In genomic region chr4:111296466-111296865, GRCh38 we compare ENCODE assay signal across 1 cellular context.
TF ChIP-seq lines count a peak whose summit lies in the region.

No MANE protein-coding gene starts in this region.

TF ChIP-seq in SK-N-SH treated with all-trans-retinoic acid at 6 μM for 48 hours, 23 proteins besides CTCF, POLR2A, EP300 and RAD21 (continued from another document):
- TF ChIP-seq PATZ1 (CRISPR knock-in tag; IDR thresholded peaks at IDR 0.05; ENCODE audit: borderline replicate concordance) (no peak), ZFP3 (CRISPR knock-in tag; IDR thresholded peaks at IDR 0.05) (no peak)
- TF ChIP-seq, protein P1, sequence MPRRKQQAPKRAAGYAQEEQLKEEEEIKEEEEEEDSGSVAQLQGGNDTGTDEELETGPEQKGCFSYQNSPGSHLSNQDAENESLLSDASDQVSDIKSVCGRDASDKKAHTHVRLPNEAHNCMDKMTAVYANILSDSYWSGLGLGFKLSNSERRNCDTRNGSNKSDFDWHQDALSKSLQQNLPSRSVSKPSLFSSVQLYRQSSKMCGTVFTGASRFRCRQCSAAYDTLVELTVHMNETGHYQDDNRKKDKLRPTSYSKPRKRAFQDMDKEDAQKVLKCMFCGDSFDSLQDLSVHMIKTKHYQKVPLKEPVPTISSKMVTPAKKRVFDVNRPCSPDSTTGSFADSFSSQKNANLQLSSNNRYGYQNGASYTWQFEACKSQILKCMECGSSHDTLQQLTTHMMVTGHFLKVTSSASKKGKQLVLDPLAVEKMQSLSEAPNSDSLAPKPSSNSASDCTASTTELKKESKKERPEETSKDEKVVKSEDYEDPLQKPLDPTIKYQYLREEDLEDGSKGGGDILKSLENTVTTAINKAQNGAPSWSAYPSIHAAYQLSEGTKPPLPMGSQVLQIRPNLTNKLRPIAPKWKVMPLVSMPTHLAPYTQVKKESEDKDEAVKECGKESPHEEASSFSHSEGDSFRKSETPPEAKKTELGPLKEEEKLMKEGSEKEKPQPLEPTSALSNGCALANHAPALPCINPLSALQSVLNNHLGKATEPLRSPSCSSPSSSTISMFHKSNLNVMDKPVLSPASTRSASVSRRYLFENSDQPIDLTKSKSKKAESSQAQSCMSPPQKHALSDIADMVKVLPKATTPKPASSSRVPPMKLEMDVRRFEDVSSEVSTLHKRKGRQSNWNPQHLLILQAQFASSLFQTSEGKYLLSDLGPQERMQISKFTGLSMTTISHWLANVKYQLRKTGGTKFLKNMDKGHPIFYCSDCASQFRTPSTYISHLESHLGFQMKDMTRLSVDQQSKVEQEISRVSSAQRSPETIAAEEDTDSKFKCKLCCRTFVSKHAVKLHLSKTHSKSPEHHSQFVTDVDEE (CRISPR knock-in tag; IDR thresholded peaks at IDR 0.05): peak; percentile 39; the same call in 1 of the 2 replicates
